10 cellular contexts compared by ENCODE assay signal in the genomic region with DNA sequence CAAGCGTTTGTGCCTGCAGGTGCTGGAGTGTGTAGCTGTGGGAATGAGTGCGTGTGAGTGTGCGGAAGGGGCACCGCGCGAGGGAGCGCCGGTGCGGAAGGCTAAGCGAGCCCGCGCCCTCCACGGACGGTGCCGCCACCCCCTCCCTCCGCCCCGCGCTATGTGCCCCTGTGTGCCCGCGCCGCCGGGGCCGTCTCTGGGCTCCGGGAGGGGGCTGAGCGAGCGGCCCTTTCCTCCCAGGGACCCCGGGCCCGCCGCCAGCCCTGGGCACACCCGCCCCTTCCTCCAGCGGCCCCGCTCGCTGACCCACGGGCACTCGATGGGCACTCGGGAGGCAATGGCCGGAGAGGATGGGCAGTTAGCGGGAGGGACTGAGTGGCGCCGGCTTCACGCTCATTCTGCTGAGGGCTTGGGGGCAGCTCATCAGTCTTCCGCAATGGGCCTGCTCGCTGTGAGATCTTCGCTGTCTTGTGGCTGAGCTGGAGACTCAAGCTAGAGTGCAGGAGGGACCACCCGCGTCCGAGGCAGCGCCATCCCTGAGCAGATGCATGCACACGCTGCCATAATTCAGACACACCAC. TPM values are rescaled to one million over a fixed set of nuclear protein-coding genes. Genes with fewer than 3 reads are reported as not detected.
DNase-seq lines count a peak whose midpoint lies in the region; ATAC-seq and TF ChIP-seq lines count a peak whose summit lies in the region.
"Had no signal": no experiment of that assay in that cellular context is flagged by ENCODE, and none has a peak within 500 bp of the region (broad histone marks: within the 10 kb centered on the region; RNA-seq: fewer than 3 reads in every experiment).

No MANE protein-coding gene starts in this region.

- no peak for TF ChIP-seq POLR2A in esophagus muscularis mucosa (IDR thresholded peaks at IDR 0.05; ENCODE audit: low read depth)

- H3K27me3 Mint-ChIP-seq in CD4-positive, alpha-beta T cell = peaks cover 41% of the 10 kb centered on the region

- DNase-seq in CD4-positive, alpha-beta T cell = no peak
- DNase-seq in esophagus muscularis mucosa (ENCODE audit: extremely low spot score) (no peak), osteoblast (ENCODE audit: insufficient read length, low spot score, missing footprints) (no peak), activated gamma-delta T cell treated with Interleukin-2 at 50 U/mL for 16 hours (no peak), CD1c-positive myeloid dendritic cell (ENCODE audit: extremely low spot score) (no peak)
- DNase-seq: EL had no signal

- no peak for ATAC-seq in CD4-positive, alpha-beta T cell (ENCODE audit: poor library complexity)
- ATAC-seq in GM19023 (IDR thresholded peaks at IDR 0.05; ENCODE audit: unreplicated experiment) (no peak), GM19455 (IDR thresholded peaks at IDR 0.05; ENCODE audit: unreplicated experiment) (no peak)

- H3K9me3 ChIP-seq in CD4-positive, alpha-beta T cell (ENCODE audit: control insufficient read depth, low read length) = no peaks in the 10 kb centered on the region
- H3K9me3 ChIP-seq in OCI-LY1 (ENCODE audit: low read length) (no peaks in the 10 kb centered on the region), esophagus muscularis mucosa (no peaks in the 10 kb centered on the region), osteoblast (ENCODE audit: low read depth, low read length) (no peaks in the 10 kb centered on the region)
- H3K9me3 ChIP-seq: upper lobe of left lung had no signal

- POLR2A ChIA-PET in CD4-positive, alpha-beta T cell (lab: Charles Lee) = no interaction called here

- no peak overlapping the region for H3K27ac Mint-ChIP-seq in CD4-positive, alpha-beta T cell

- no peak overlapping the region; the same call in 1 of the 2 replicates for H3K9ac ChIP-seq in OCI-LY1 (ENCODE audit: low read length)

- no peaks in the 10 kb centered on the region for H3K9me3 Mint-ChIP-seq in CD4-positive, alpha-beta T cell

- H3K4me2 ChIP-seq in OCI-LY1 (ENCODE audit: low read length) = peak overlapping the region; percentile 61
- H3K4me2 ChIP-seq in osteoblast (ENCODE audit: insufficient read depth, low read length) = peak overlapping the region; percentile 75

- peaks cover 33% of the 10 kb centered on the region for H3K4me1 ChIP-seq in OCI-LY1 (ENCODE audit: insufficient read depth, low read length, severe bottlenecking)
- peaks cover 17 to 25% (median 21%) of the 10 kb centered on the region in 4 donors for H3K4me1 ChIP-seq in esophagus muscularis mucosa
- H3K4me1 ChIP-seq in osteoblast (ENCODE audit: insufficient read depth, low read length) = peaks cover 5% of the 10 kb centered on the region

- WGBS in esophagus muscularis mucosa = 27% methylated on average over 27 of the region's 49 CpGs

- no peaks in the 10 kb centered on the region for H3K36me3 Mint-ChIP-seq in CD4-positive, alpha-beta T cell (ENCODE audit: low read depth)

- H3K36me3 ChIP-seq in OCI-LY1 (ENCODE audit: insufficient read depth, low read length) (no peaks in the 10 kb centered on the region), esophagus muscularis mucosa (no peaks in the 10 kb centered on the region), osteoblast (ENCODE audit: insufficient read depth, low read length) (no peaks in the 10 kb centered on the region)
- H3K36me3 ChIP-seq: upper lobe of left lung had no signal

- peaks cover 45% of the 10 kb centered on the region for H3K4me1 Mint-ChIP-seq in CD4-positive, alpha-beta T cell (ENCODE audit: low read depth)

- peaks cover 22% of the 10 kb centered on the region for H3K27me3 ChIP-seq in CD4-positive, alpha-beta T cell (ENCODE audit: control insufficient read depth, insufficient read depth, low read length)
- H3K27me3 ChIP-seq in OCI-LY1 (ENCODE audit: insufficient read depth, low read length) = peaks cover 5% of the 10 kb centered on the region; the same call in 1 of the 2 replicates
- H3K27me3 ChIP-seq in esophagus muscularis mucosa = peaks cover 6 to 68% (median 22%) of the 10 kb centered on the region in 4 donors
- peaks cover 59% of the 10 kb centered on the region for H3K27me3 ChIP-seq in osteoblast (ENCODE audit: insufficient read depth, low read length)

- TF ChIP-seq EP300 in esophagus muscularis mucosa (IDR thresholded peaks at IDR 0.05) = no peak

- intact Hi-C loops in CD4-positive, alpha-beta T cell (cut with DNase I, micrococcal nuclease) = no loop called here
- intact Hi-C loops in esophagus muscularis mucosa (cut with DNase I) = no loop called here

- H3F3A ChIP-seq in OCI-LY1 (ENCODE audit: insufficient read depth, low read length) = no peaks in the 10 kb centered on the region

- H2AFZ ChIP-seq in OCI-LY1 (ENCODE audit: low read length) (no peak overlapping the region), osteoblast (ENCODE audit: low read length) (no peak overlapping the region)

- H3K4me3 Mint-ChIP-seq in CD4-positive, alpha-beta T cell = peak overlapping the region; percentile 90

- no peak overlapping the region for H3K27ac ChIP-seq in CD4-positive, alpha-beta T cell (ENCODE audit: low read depth, low read length)
- no peak overlapping the region for H3K27ac ChIP-seq in OCI-LY1 (ENCODE audit: low read depth, low read length, poor library complexity, severe bottlenecking)
- no peak overlapping the region for H3K27ac ChIP-seq in esophagus muscularis mucosa (replicated peaks in 1 of 4)
- H3K27ac ChIP-seq in osteoblast (ENCODE audit: low read depth, low read length) = no peak overlapping the region
- H3K27ac ChIP-seq: upper lobe of left lung had no signal

- no peaks in the 10 kb centered on the region for H3K9me2 ChIP-seq in OCI-LY1 (ENCODE audit: low read depth, low read length)

- H4K20me1 ChIP-seq in OCI-LY1 (ENCODE audit: insufficient read depth, low read length) (no peaks in the 10 kb centered on the region), osteoblast (ENCODE audit: insufficient read depth, low read length) (no peaks in the 10 kb centered on the region)

- no peak for TF ChIP-seq CTCF in CD4-positive, alpha-beta T cell (IDR thresholded peaks at IDR 0.05)
- no peak for TF ChIP-seq CTCF in OCI-LY1 (IDR thresholded peaks at IDR 0.05; ENCODE audit: low read length)
- no peak for TF ChIP-seq CTCF in esophagus muscularis mucosa (IDR thresholded peaks at IDR 0.05)
- TF ChIP-seq CTCF in osteoblast (IDR thresholded peaks at IDR 0.05; ENCODE audit: extremely low read depth, low read depth, low read length) = no peak

- H3K4me3 ChIP-seq in OCI-LY1 (ENCODE audit: low read depth, low read length, poor library complexity, severe bottlenecking) = peak overlapping the region; percentile 50
- H3K4me3 ChIP-seq in esophagus muscularis mucosa = peak overlapping the region; percentile 28 to 46 (median 32)
- H3K4me3 ChIP-seq in osteoblast (ENCODE audit: insufficient read depth, low read length) = peak overlapping the region; percentile 56

- H3K79me2 ChIP-seq in OCI-LY1 (ENCODE audit: insufficient read depth, low read length) (no peaks in the 10 kb centered on the region), osteoblast (ENCODE audit: insufficient read depth, low read length) (no peaks in the 10 kb centered on the region)

- CTCF ChIA-PET in CD4-positive, alpha-beta T cell (lab: Charles Lee) = interaction anchor here (1.4 kb wide), 1 partner anchor 10 kb away, joined by 4 read pairs; no protein-coding TSS in a partner anchor

RNA-seq across cellular contexts. Expression of gene ADGRB2, which starts 8.6 kb away (rescaled TPM):
- under 1 TPM; 0.39 to 0.71 TPM for total RNA-seq in CD4-positive, alpha-beta T cell
- total RNA-seq in esophagus muscularis mucosa = 1 to 10 TPM in 2 of 4 donors, under 1 TPM in 2; 0.83 to 4.2 (median 2.1) TPM
- total RNA-seq in osteoblast = 5.8 and 7.4 TPM in 2 replicates

RNA-seq across cellular contexts. Expression of gene SPOCD1, which starts 43.1 kb away (rescaled TPM):
- under 1 TPM; 0.11 to 0.27 TPM for total RNA-seq in CD4-positive, alpha-beta T cell
- total RNA-seq in esophagus muscularis mucosa (under 1 TPM in 3 of 4 donors, not detected in 1; 0.17 to 0.19 (median 0.17) TPM), osteoblast (58.6 and 67.8 TPM in 2 replicates)

Comparison
In these comparisons a context has a peak if more than half of its experiments do, and no peak if none do; other contexts are left out.
1. RNA of gene SPOCD1, which starts 43.1 kb away (total RNA-seq): 58.6 to 67.8 TPM in osteoblast; 0.11 to 0.27 TPM in CD4-positive, alpha-beta T cell and 0.17 to 0.19 TPM in esophagus muscularis mucosa; every median in the first group is over 10 times any median in the second.
2. Peak in every context shown above with its lines, with median percentiles within 50 percentile points of each other: H3K4me3 ChIP-seq.